10 cellular contexts compared by ENCODE assay signal in the genomic region with DNA sequence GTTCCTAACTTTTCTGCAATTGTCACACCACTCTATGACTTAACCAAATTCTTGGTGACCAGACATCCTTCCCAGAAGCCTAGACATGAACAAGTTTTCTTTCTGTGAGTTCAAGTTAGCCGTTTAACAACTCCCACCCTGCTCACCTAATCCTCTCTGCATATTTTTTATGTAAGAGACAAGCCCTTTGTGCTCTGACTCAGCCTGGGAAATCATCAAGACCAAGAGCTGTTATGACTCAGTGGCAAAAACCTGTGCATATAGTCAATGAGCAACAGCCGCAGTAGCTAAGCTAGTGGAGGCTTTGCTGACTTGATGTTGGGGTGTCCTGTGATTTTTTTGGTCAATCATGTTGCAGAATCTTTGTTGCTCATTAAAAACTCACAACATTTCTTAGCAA.
DNase-seq lines count a peak whose midpoint lies in the region; ATAC-seq lines count a peak whose summit lies in the region.
"Had no signal": no experiment of that assay in that cellular context is flagged by ENCODE, and none has a peak within 500 bp of the region (broad histone marks: within the 10 kb centered on the region; RNA-seq: fewer than 3 reads in every experiment).

No MANE protein-coding gene starts in this region.

- peak overlapping the region; percentile 13 for H3K27ac ChIP-seq in epithelial cell of prostate

- ATAC-seq in GM19455 (IDR thresholded peaks at IDR 0.05; ENCODE audit: unreplicated experiment) (peak; percentile 92), HG03280 (IDR thresholded peaks at IDR 0.05; ENCODE audit: unreplicated experiment) (peak; percentile 96)

- DNase-seq in AG20443 (ENCODE audit: low spot score) (peak; percentile 49), epithelial cell of prostate (ENCODE audit: low read depth, low spot score) (peak; percentile 66), NCI-H1417 (lab: John Stamatoyannopoulos, UW) (no peak), midbrain (lab: John Stamatoyannopoulos, UW) (no peak), dermis blood vessel endothelial cell (no peak)
- no peak for DNase-seq in activated CD4-positive, alpha-beta T cell treated with anti-CD3 and anti-CD28 coated beads for 48 hours
- DNase-seq: DMS 273 treated with DMSO at 0.1 percent for 48 hours, NCI-H2227 treated with DMSO at 0.1 percent for 48 hours had no signal

Comparison
In these comparisons a context has a peak if more than half of its experiments do, and no peak if none do; other contexts are left out.
1. DNase-seq: peak in AG20443 (single experiment) and epithelial cell of prostate (single experiment); none in activated CD4-positive, alpha-beta T cell treated with anti-CD3 and anti-CD28 coated beads for 48 hours (single experiment), NCI-H1417 (0 of 3), midbrain (single experiment) and dermis blood vessel endothelial cell (single experiment).